Comparison of ENCODE assay signal across 13 cellular contexts in the genomic region with DNA sequence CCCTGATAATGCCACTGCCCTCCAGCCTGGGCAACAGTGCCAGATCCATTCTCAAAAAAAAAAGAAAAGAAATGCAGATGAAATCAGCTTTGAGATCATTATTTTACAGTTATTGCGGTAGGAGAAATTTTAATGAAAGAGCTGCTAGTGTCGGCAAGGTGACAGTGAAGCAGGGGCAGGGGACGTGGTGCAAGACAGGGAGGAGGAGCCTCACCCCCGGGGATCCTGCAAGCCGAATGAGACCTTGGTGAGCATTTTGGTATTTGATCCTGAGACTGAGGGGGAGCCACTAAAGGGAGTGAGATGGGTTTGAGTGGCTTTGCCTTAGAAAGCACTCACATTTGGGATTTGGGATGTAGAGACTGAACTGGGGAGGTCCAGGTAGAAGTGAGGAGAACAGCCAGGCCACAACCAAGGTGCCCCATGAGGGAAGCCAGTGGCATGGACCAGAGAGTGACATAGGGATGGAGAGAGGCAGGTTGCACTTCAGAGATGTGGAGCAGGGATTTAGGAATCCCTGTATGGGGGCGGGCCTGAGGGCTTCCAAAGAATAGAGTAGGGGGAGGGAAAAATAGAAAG. TPM values are rescaled to one million over a fixed set of nuclear protein-coding genes. Genes with fewer than 3 reads are reported as not detected.
DNase-seq lines count a peak whose midpoint lies in the region; ATAC-seq and TF ChIP-seq lines count a peak whose summit lies in the region.
"Had no signal": no experiment of that assay in that cellular context is flagged by ENCODE, and none has a peak within 500 bp of the region (broad histone marks: within the 10 kb centered on the region; RNA-seq: fewer than 3 reads in every experiment).

No MANE protein-coding gene starts in this region.

- no peak for ATAC-seq in activated CD8-positive, alpha-beta memory T cell treated with anti-CD3 and anti-CD28 coated beads, Interleukin-2, amount 10 ng/mL, durations not matched to agents 7 days and 5 days
- ATAC-seq in WTC11 (no peak), HG03460 (IDR thresholded peaks at IDR 0.05; ENCODE audit: unreplicated experiment) (no peak)
- no peak for ATAC-seq in stimulated activated memory B cell treated with anti-CD40 and anti-IgM and Interleukin-4, amounts not matched to agents 10 μg/mL and 1 μg/mL and 100 μg/mL, for 72 hours

- peak overlapping the region; percentile 5 for H3K27ac Mint-ChIP-seq in activated CD8-positive, alpha-beta memory T cell treated with anti-CD3 and anti-CD28 coated beads, Interleukin-2, amount 10 ng/mL, durations not matched to agents 7 days and 5 days
- peak overlapping the region; percentile 50; the same call in 1 of the 2 replicates for H3K27ac Mint-ChIP-seq in WTC11
- peak overlapping the region; percentile 59 for H3K27ac Mint-ChIP-seq in stimulated activated memory B cell treated with anti-CD40 and anti-IgM and Interleukin-4, amounts not matched to agents 10 μg/mL and 1 μg/mL and 100 μg/mL, for 72 hours
- H3K27ac Mint-ChIP-seq: CD4-positive, alpha-beta T cell had no signal

- POLR2A ChIA-PET in WTC11 (lab: Charles Lee) = no interaction called here

- no peak for DNase-seq in activated CD8-positive, alpha-beta memory T cell treated with anti-CD3 and anti-CD28 coated beads, Interleukin-2, amount 10 ng/mL, durations not matched to agents 7 days and 5 days
- DNase-seq in activated CD8-positive, alpha-beta memory T cell treated with anti-CD3 and anti-CD28 coated beads, Interleukin-2, amount 50 U/mL, for 4 hours = no peak
- DNase-seq in WTC11 (ENCODE audit: low spot score) (no peak), islet precursor cell (peak; percentile 15), AG08395 (ENCODE audit: low spot score) (no peak)
- no peak for DNase-seq in stimulated activated CD4-positive, alpha-beta T cell treated with anti-CD3 and anti-CD28 coated beads, Interleukin-2, amount 100 ng/mL, for 48 hours
- DNase-seq: Caco-2; CD4-positive, alpha-beta T cell; MV-4-11; NCI-H1694 treated with DMSO at 0.1 percent for 48 hours; NCI-H774 had no signal

- H3K4me3 Mint-ChIP-seq in activated CD8-positive, alpha-beta memory T cell treated with anti-CD3 and anti-CD28 coated beads, Interleukin-2, amount 10 ng/mL, durations not matched to agents 7 days and 5 days = no peak overlapping the region
- no peak overlapping the region for H3K4me3 Mint-ChIP-seq in WTC11
- no peak overlapping the region for H3K4me3 Mint-ChIP-seq in stimulated activated memory B cell treated with anti-CD40 and anti-IgM and Interleukin-4, amounts not matched to agents 10 μg/mL and 1 μg/mL and 100 μg/mL, for 72 hours
- H3K4me3 Mint-ChIP-seq: CD4-positive, alpha-beta T cell had no signal

- no peak for TF ChIP-seq CTCF in WTC11 (IDR thresholded peaks at IDR 0.05)

- peaks cover 1% of the 10 kb centered on the region for H3K4me1 Mint-ChIP-seq in activated CD8-positive, alpha-beta memory T cell treated with anti-CD3 and anti-CD28 coated beads, Interleukin-2, amount 10 ng/mL, durations not matched to agents 7 days and 5 days
- H3K4me1 Mint-ChIP-seq in WTC11 = no peaks in the 10 kb centered on the region
- no peaks in the 10 kb centered on the region for H3K4me1 Mint-ChIP-seq in stimulated activated memory B cell treated with anti-CD40 and anti-IgM and Interleukin-4, amounts not matched to agents 10 μg/mL and 1 μg/mL and 100 μg/mL, for 72 hours

- no peaks in the 10 kb centered on the region for H3K9me3 Mint-ChIP-seq in activated CD8-positive, alpha-beta memory T cell treated with anti-CD3 and anti-CD28 coated beads, Interleukin-2, amount 10 ng/mL, durations not matched to agents 7 days and 5 days (ENCODE audit: low read depth)
- H3K9me3 Mint-ChIP-seq in WTC11 = no peaks in the 10 kb centered on the region
- no peaks in the 10 kb centered on the region for H3K9me3 Mint-ChIP-seq in stimulated activated memory B cell treated with anti-CD40 and anti-IgM and Interleukin-4, amounts not matched to agents 10 μg/mL and 1 μg/mL and 100 μg/mL, for 72 hours
- H3K9me3 Mint-ChIP-seq: CD4-positive, alpha-beta T cell had no signal

- peaks cover 10% of the 10 kb centered on the region for H3K36me3 Mint-ChIP-seq in activated CD8-positive, alpha-beta memory T cell treated with anti-CD3 and anti-CD28 coated beads, Interleukin-2, amount 10 ng/mL, durations not matched to agents 7 days and 5 days
- H3K36me3 Mint-ChIP-seq in WTC11 = peaks cover 13% of the 10 kb centered on the region
- peaks cover 15% of the 10 kb centered on the region for H3K36me3 Mint-ChIP-seq in stimulated activated memory B cell treated with anti-CD40 and anti-IgM and Interleukin-4, amounts not matched to agents 10 μg/mL and 1 μg/mL and 100 μg/mL, for 72 hours

- CTCF ChIA-PET in activated CD8-positive, alpha-beta memory T cell treated with anti-CD3 and anti-CD28 coated beads, Interleukin-2, amount 10 ng/mL, durations not matched to agents 7 days and 5 days (lab: Charles Lee) = no interaction called here
- CTCF ChIA-PET in WTC11 (lab: Charles Lee) = interaction anchor here (0.9 kb wide), 1 partner anchor 23 kb away, joined by 3 read pairs; a partner anchor contains a TSS

- H3K27me3 Mint-ChIP-seq in activated CD8-positive, alpha-beta memory T cell treated with anti-CD3 and anti-CD28 coated beads, Interleukin-2, amount 10 ng/mL, durations not matched to agents 7 days and 5 days = no peaks in the 10 kb centered on the region
- no peaks in the 10 kb centered on the region for H3K27me3 Mint-ChIP-seq in WTC11 (ENCODE audit: low read depth)
- H3K27me3 Mint-ChIP-seq in stimulated activated memory B cell treated with anti-CD40 and anti-IgM and Interleukin-4, amounts not matched to agents 10 μg/mL and 1 μg/mL and 100 μg/mL, for 72 hours = no peaks in the 10 kb centered on the region
- H3K27me3 Mint-ChIP-seq: CD4-positive, alpha-beta T cell had no signal

TF ChIP-seq in WTC11, 78 proteins besides CTCF, POLR2A, EP300 and RAD21 (continues in another document):
- no peak for TF ChIP-seq TEAD1 (CRISPR knock-in tag; IDR thresholded peaks at IDR 0.05)
- no peak for TF ChIP-seq NFATC4 (CRISPR knock-in tag; IDR thresholded peaks at IDR 0.05)
- no peak for TF ChIP-seq TP53 (CRISPR knock-in tag; IDR thresholded peaks at IDR 0.05)
- TF ChIP-seq, protein P1, sequence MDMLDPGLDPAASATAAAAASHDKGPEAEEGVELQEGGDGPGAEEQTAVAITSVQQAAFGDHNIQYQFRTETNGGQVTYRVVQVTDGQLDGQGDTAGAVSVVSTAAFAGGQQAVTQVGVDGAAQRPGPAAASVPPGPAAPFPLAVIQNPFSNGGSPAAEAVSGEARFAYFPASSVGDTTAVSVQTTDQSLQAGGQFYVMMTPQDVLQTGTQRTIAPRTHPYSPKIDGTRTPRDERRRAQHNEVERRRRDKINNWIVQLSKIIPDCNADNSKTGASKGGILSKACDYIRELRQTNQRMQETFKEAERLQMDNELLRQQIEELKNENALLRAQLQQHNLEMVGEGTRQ (CRISPR knock-in tag; IDR thresholded peaks at IDR 0.05) = no peak
- no peak for TF ChIP-seq ELF4 (CRISPR knock-in tag; IDR thresholded peaks at IDR 0.05; ENCODE audit: low read depth)
- TF ChIP-seq, protein P2, sequence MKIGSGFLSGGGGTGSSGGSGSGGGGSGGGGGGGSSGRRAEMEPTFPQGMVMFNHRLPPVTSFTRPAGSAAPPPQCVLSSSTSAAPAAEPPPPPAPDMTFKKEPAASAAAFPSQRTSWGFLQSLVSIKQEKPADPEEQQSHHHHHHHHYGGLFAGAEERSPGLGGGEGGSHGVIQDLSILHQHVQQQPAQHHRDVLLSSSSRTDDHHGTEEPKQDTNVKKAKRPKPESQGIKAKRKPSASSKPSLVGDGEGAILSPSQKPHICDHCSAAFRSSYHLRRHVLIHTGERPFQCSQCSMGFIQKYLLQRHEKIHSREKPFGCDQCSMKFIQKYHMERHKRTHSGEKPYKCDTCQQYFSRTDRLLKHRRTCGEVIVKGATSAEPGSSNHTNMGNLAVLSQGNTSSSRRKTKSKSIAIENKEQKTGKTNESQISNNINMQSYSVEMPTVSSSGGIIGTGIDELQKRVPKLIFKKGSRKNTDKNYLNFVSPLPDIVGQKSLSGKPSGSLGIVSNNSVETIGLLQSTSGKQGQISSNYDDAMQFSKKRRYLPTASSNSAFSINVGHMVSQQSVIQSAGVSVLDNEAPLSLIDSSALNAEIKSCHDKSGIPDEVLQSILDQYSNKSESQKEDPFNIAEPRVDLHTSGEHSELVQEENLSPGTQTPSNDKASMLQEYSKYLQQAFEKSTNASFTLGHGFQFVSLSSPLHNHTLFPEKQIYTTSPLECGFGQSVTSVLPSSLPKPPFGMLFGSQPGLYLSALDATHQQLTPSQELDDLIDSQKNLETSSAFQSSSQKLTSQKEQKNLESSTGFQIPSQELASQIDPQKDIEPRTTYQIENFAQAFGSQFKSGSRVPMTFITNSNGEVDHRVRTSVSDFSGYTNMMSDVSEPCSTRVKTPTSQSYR (CRISPR knock-in tag; IDR thresholded peaks at IDR 0.05) = no peak
- TF ChIP-seq NFE2L1 (CRISPR knock-in tag; IDR thresholded peaks at IDR 0.05) = no peak
- no peak for TF ChIP-seq PRRX2 (CRISPR knock-in tag; IDR thresholded peaks at IDR 0.05)
- no peak for TF ChIP-seq ZNF396 (CRISPR knock-in tag; IDR thresholded peaks at IDR 0.05; ENCODE audit: borderline replicate concordance)
- no peak for TF ChIP-seq ZNF317 (CRISPR knock-in tag; IDR thresholded peaks at IDR 0.05; ENCODE audit: borderline replicate concordance, low read depth)

RNA-seq across cellular contexts. Expression of a gene that starts 23.6 kb away (rescaled TPM):
- 10 to 100 TPM; 64.9 to 65.6 TPM for total RNA-seq in activated CD8-positive, alpha-beta memory T cell treated with anti-CD3 and anti-CD28 coated beads, Interleukin-2, amount 10 ng/mL, durations not matched to agents 7 days and 5 days
- 65.6 to 66.1 TPM (median 65.8 TPM) in 3 replicates for total RNA-seq in WTC11 (2021)

RNA-seq across cellular contexts. Expression of a gene that starts 24.1 kb away (rescaled TPM):
- 10 to 100 TPM; 82.7 to 97.6 TPM for total RNA-seq in activated CD8-positive, alpha-beta memory T cell treated with anti-CD3 and anti-CD28 coated beads, Interleukin-2, amount 10 ng/mL, durations not matched to agents 7 days and 5 days
- 105 to 110 TPM (median 106 TPM) in 3 replicates for total RNA-seq in WTC11 (2021)

RNA-seq across cellular contexts. Expression of a gene that starts 25.0 kb away (rescaled TPM):
- total RNA-seq in activated CD8-positive, alpha-beta memory T cell treated with anti-CD3 and anti-CD28 coated beads, Interleukin-2, amount 10 ng/mL, durations not matched to agents 7 days and 5 days = 100 to 1,000 TPM; 177 to 204 TPM
- 379 to 392 TPM (median 383 TPM) in 3 replicates for total RNA-seq in WTC11 (2021)

RNA-seq across cellular contexts. Expression of a gene that starts 49.9 kb away (rescaled TPM):
- 10 to 100 TPM; 61.4 to 80.6 TPM for total RNA-seq in activated CD8-positive, alpha-beta memory T cell treated with anti-CD3 and anti-CD28 coated beads, Interleukin-2, amount 10 ng/mL, durations not matched to agents 7 days and 5 days
- 130 to 150 TPM (median 145 TPM) in 3 replicates for total RNA-seq in WTC11 (2021)

Comparison
In these comparisons a context has a peak if more than half of its experiments do, and no peak if none do; other contexts are left out.
1. H3K27ac Mint-ChIP-seq: peak in every context shown above with its lines; median percentile 59 in stimulated activated memory B cell treated with anti-CD40 and anti-IgM and Interleukin-4, amounts not matched to agents 10 μg/mL and 1 μg/mL and 100 μg/mL, for 72 hours; 50 in WTC11; 5 in activated CD8-positive, alpha-beta memory T cell treated with anti-CD3 and anti-CD28 coated beads, Interleukin-2, amount 10 ng/mL, durations not matched to agents 7 days and 5 days.